In genomic region chr7:143305423-143306070, GRCh38 we compare ENCODE assay signal across 9 cellular contexts. TPM values are rescaled to one million over a fixed set of nuclear protein-coding genes. Genes with fewer than 3 reads are reported as not detected.
A peak's percentile ranks its signal among the peaks of the same experiment; 100 is the strongest.
DNase-seq lines count a peak whose midpoint lies in the region; ATAC-seq and TF ChIP-seq lines count a peak whose summit lies in the region.
"Had no signal": no experiment of that assay in that cellular context is flagged by ENCODE, and none has a peak within 500 bp of the region (broad histone marks: within the 10 kb centered on the region; RNA-seq: fewer than 3 reads in every experiment).

No MANE protein-coding gene starts in this region.

- 26 to 48% (median 31%) methylated on average over 10 of the region's 10 CpGs for WGBS in stomach, 5 donors

- peak overlapping the region; percentile 7 to 21 for H3K27ac Mint-ChIP-seq in natural killer cell treated with Interleukin-12 subunit alpha and Interleukin-12 subunit beta and Interleukin-15 and Interleukin-18, amount 100 ng/mL, for 72 hours

- no peaks in the 10 kb centered on the region for H3K9me3 ChIP-seq in stomach

- H3K27me3 Mint-ChIP-seq in natural killer cell treated with Interleukin-12 subunit alpha and Interleukin-12 subunit beta and Interleukin-15 and Interleukin-18, amount 100 ng/mL, for 72 hours, result no peaks in the 10 kb centered on the region

- H3K4me3 Mint-ChIP-seq in natural killer cell treated with Interleukin-12 subunit alpha and Interleukin-12 subunit beta and Interleukin-15 and Interleukin-18, amount 100 ng/mL, for 72 hours, result no peak overlapping the region

- no peaks in the 10 kb centered on the region for H3K9me3 Mint-ChIP-seq in natural killer cell treated with Interleukin-12 subunit alpha and Interleukin-12 subunit beta and Interleukin-15 and Interleukin-18, amount 100 ng/mL, for 72 hours

- H3K4me1 Mint-ChIP-seq in natural killer cell treated with Interleukin-12 subunit alpha and Interleukin-12 subunit beta and Interleukin-15 and Interleukin-18, amount 100 ng/mL, for 72 hours (ENCODE audit: low read depth in 2 of 2), result peaks cover 27 to 35% of the 10 kb centered on the region in 2 donors

- peak; percentile 4 for DNase-seq in NCI-H1105 treated with DMSO at 0.1 percent for 48 hours (lab: John Stamatoyannopoulos, UW)
- no peak for DNase-seq in NCI-H1105 (lab: John Stamatoyannopoulos, UW)
- DNase-seq in NCI-H82 treated with DMSO at 0.1 percent for 48 hours (lab: John Stamatoyannopoulos, UW; ENCODE audit: unreplicated experiment), result peak; percentile 11
- DNase-seq in activated T-cell treated with anti-CD3 and anti-CD28 coated beads for 24 hours (ENCODE audit: low read depth), result peak; percentile 55
- DNase-seq in epithelial cell of proximal tubule (ENCODE audit: low read depth), result no peak
- DNase-seq in natural killer cell treated with Interleukin-12 subunit alpha and Interleukin-12 subunit beta and Interleukin-15 and Interleukin-18, amount 100 ng/mL, for 72 hours (ENCODE audit: low spot score), result no peak
- peak; percentile 93 for DNase-seq in stomach

- H3K4me3 ChIP-seq in epithelial cell of proximal tubule (ENCODE audit: low read depth, low read length), result no peak overlapping the region
- no peak overlapping the region for H3K4me3 ChIP-seq in stomach
- H3K4me3 ChIP-seq: BLaER1 had no signal

- peaks cover 31 to 89% (median 76%) of the 10 kb centered on the region in 4 donors for H3K36me3 ChIP-seq in stomach

- H3K4me1 ChIP-seq in stomach, result peaks cover 2 to 29% (median 12%) of the 10 kb centered on the region in 4 donors

- no peak for TF ChIP-seq POLR2A in stomach (IDR thresholded peaks at IDR 0.05)

- ATAC-seq in natural killer cell treated with Interleukin-12 subunit alpha and Interleukin-12 subunit beta and Interleukin-15 and Interleukin-18, amount 100 ng/mL, for 72 hours, result peak; percentile 57 to 65
- ATAC-seq in HG03045 (IDR thresholded peaks at IDR 0.05; ENCODE audit: unreplicated experiment), result no peak

- TF ChIP-seq CTCF in epithelial cell of proximal tubule (conservative IDR thresholded peaks at IDR 0.05; ENCODE audit: low read depth, low read length) (peak; percentile 90), stomach (IDR thresholded peaks at IDR 0.05) (peak in 5 of 7 experiments; percentile 53 to 89 (median 76))

- H3K36me3 Mint-ChIP-seq in natural killer cell treated with Interleukin-12 subunit alpha and Interleukin-12 subunit beta and Interleukin-15 and Interleukin-18, amount 100 ng/mL, for 72 hours, result peaks cover 63% of the 10 kb centered on the region

- H3K27ac ChIP-seq in stomach, result no peak overlapping the region
- H3K27ac ChIP-seq: BLaER1 had no signal

- no peak for TF ChIP-seq EP300 in stomach (IDR thresholded peaks at IDR 0.05)

- no peaks in the 10 kb centered on the region for H3K27me3 ChIP-seq in stomach
- H3K27me3 ChIP-seq: BLaER1 had no signal

- intact Hi-C loops in stomach (cut with DNase I; ENCODE audit: low total_unique reads), result loop anchor here (5.0 kb wide), 1 partner anchor 68 kb away; no protein-coding TSS in a partner anchor

RNA-seq across cellular contexts. Expression of gene CLCN1, which starts 10.4 kb away (rescaled TPM):
- not detected in 2 replicates for total RNA-seq in epithelial cell of proximal tubule
- under 1 TPM in 1 of 2 donors, not detected in 1; 0.10 TPM for total RNA-seq in natural killer cell treated with Interleukin-12 subunit alpha and Interleukin-12 subunit beta and Interleukin-15 and Interleukin-18, amount 100 ng/mL, for 72 hours
- total RNA-seq in stomach, result not detected
- under 1 TPM in 1 of 3 donors, not detected in 2; 0.28 TPM for polyA plus RNA-seq in stomach

RNA-seq across cellular contexts. Expression of gene CASP2, which starts 17.4 kb away (rescaled TPM):
- total RNA-seq in epithelial cell of proximal tubule, result 17.8 and 18.7 TPM in 2 replicates
- total RNA-seq in natural killer cell treated with Interleukin-12 subunit alpha and Interleukin-12 subunit beta and Interleukin-15 and Interleukin-18, amount 100 ng/mL, for 72 hours, result 10 to 100 TPM; 67.8 to 94.2 TPM
- 10 to 100 TPM; 10.5 to 27.7 (median 22.0) TPM for total RNA-seq in stomach
- polyA plus RNA-seq in stomach, result 1 to 10 TPM; 4.6 to 7.0 (median 5.0) TPM

RNA-seq across cellular contexts. Expression of gene TMEM139, which starts 20.8 kb away (rescaled TPM):
- total RNA-seq in epithelial cell of proximal tubule (14.5 and 30.9 TPM in 2 replicates), stomach (1 to 10 TPM in 4 of 5 donors, under 1 TPM in 1; 0.89 to 9.6 (median 4.6) TPM)
- total RNA-seq in natural killer cell treated with Interleukin-12 subunit alpha and Interleukin-12 subunit beta and Interleukin-15 and Interleukin-18, amount 100 ng/mL, for 72 hours, result not detected
- 10 to 100 TPM in 1 of 3 donors, 1 to 10 TPM in 2; 5.3 to 15.3 (median 8.4) TPM for polyA plus RNA-seq in stomach

RNA-seq across cellular contexts. Expression of gene GSTK1, which starts 42.3 kb away (rescaled TPM):
- total RNA-seq in epithelial cell of proximal tubule, result 95.1 and 141 TPM in 2 replicates
- total RNA-seq in natural killer cell treated with Interleukin-12 subunit alpha and Interleukin-12 subunit beta and Interleukin-15 and Interleukin-18, amount 100 ng/mL, for 72 hours, result 100 to 1,000 TPM; 133 to 233 TPM
- total RNA-seq in stomach, result 100 to 1,000 TPM in 4 of 5 donors, 10 to 100 TPM in 1; 71.8 to 305 (median 164) TPM
- 100 to 1,000 TPM; 118 to 177 (median 141) TPM for polyA plus RNA-seq in stomach

RNA-seq across cellular contexts. Expression of gene FAM131B, which starts 57.0 kb away (rescaled TPM):
- 0.29 and 1.5 TPM in 2 replicates for total RNA-seq in epithelial cell of proximal tubule
- 1 to 10 TPM; 2.9 TPM for total RNA-seq in natural killer cell treated with Interleukin-12 subunit alpha and Interleukin-12 subunit beta and Interleukin-15 and Interleukin-18, amount 100 ng/mL, for 72 hours
- total RNA-seq in stomach, result 10 to 100 TPM in 1 of 5 donors, 1 to 10 TPM in 1, under 1 TPM in 2, not detected in 1; 0.29 to 14.0 (median 0.95) TPM
- under 1 TPM; 0.33 to 0.56 (median 0.46) TPM for polyA plus RNA-seq in stomach

Comparison
In these comparisons a context has a peak if more than half of its experiments do, and no peak if none do; other contexts are left out.
1. DNase-seq: peak in NCI-H1105 treated with DMSO at 0.1 percent for 48 hours (single experiment), NCI-H82 treated with DMSO at 0.1 percent for 48 hours (single experiment), activated T-cell treated with anti-CD3 and anti-CD28 coated beads for 24 hours (single experiment) and stomach (single experiment); none in NCI-H1105 (single experiment), epithelial cell of proximal tubule (single experiment) and natural killer cell treated with Interleukin-12 subunit alpha and Interleukin-12 subunit beta and Interleukin-15 and Interleukin-18, amount 100 ng/mL, for 72 hours (single experiment).